ENCODE assay signal across 9 cellular contexts in the genomic region with DNA sequence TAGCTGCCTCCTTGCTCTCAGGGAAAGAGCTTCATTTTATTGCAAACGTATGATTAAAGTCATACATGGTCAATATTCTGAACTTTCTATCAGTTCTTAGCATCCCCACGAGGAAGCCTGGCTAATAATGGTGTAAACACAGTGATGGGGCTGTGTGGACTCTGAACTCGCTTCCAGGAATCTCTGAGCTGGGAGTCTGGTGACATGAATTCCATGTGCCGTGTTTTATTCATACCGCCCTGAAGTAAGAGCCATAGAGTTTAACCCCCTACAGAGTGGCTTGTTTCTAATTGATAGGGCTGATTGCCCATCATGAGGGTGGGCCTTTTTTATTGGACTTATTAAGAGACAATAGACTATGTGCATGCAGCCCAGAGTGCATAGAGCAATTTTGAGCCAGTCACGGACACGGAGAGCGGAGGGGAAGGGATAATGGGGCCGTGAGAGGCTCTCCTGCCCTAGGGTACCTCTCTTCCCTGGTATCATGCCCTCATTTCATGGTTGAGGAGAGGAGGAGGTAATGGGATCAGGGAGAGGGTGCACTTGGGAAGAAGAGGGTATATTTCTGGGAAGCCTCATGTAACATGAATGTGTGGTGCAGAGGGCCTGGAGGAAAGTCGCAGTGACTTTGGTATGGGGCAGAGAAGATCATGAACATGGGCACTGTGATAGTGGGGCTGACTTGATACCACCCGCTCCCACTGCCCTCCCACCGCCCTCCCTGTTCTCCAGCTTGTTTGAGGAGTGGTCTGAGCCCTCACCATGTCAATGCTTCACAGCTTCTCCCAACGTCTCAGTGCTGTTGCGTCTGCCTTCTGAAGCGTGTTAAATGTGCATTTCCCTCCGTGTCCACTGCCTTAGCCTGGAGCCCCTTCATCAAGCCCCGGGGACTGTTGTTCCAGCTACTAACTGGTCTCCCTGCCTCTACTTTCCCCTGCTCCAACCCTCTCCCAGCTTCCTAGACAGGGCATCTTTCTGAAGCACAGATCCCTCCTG.
A peak's percentile ranks its signal among the peaks of the same experiment; 100 is the strongest.
DNase-seq lines count a peak whose midpoint lies in the region; ATAC-seq and TF ChIP-seq lines count a peak whose summit lies in the region.
"Had no signal": no experiment of that assay in that cellular context is flagged by ENCODE, and none has a peak within 500 bp of the region (broad histone marks: within the 10 kb centered on the region; RNA-seq: fewer than 3 reads in every experiment).

No MANE protein-coding gene starts in this region.

- H3K9me3 ChIP-seq in BLaER1 treated with 17β-estradiol and CSF1 and Interleukin-3, amounts not matched to agents 10 nM and 100 nM (replicated peaks in 1 of 11) = peaks cover 0 to 24% (median 8%) of the 10 kb centered on the region in 11 experiments; a peak in 15 of 22 replicates
- H3K9me3 ChIP-seq in RWPE2 (ENCODE audit: severe bottlenecking) = peaks cover 7% of the 10 kb centered on the region

- H3K4me1 Mint-ChIP-seq in progenitor cell of endocrine pancreas (ENCODE audit: low read depth) = peaks cover 25% of the 10 kb centered on the region

- H3K4me2 ChIP-seq in BLaER1 treated with 17β-estradiol and CSF1 and Interleukin-3, amounts not matched to agents 10 nM and 100 nM = peak overlapping the region in 8 of 11 experiments; percentile 28 to 94 (median 81); a peak in 14 of 22 replicates

- H4K20me1 ChIP-seq in BLaER1 treated with 17β-estradiol and CSF1 and Interleukin-3, amounts not matched to agents 10 nM and 100 nM = no peaks in the 10 kb centered on the region

- no peak overlapping the region for H3K4me3 Mint-ChIP-seq in progenitor cell of endocrine pancreas (ENCODE audit: low read depth)

- TF ChIP-seq CTCF in RWPE2 (IDR thresholded peaks at IDR 0.05; ENCODE audit: poor library complexity, severe bottlenecking) (no peak), fibroblast of the aortic adventitia (IDR thresholded peaks at IDR 0.05; ENCODE audit: insufficient read depth, low read length) (no peak), progenitor cell of endocrine pancreas (IDR thresholded peaks at IDR 0.05; ENCODE audit: unreplicated experiment) (no peak)

- no peak overlapping the region for H3K4me3 ChIP-seq in BLaER1 treated with 17β-estradiol and CSF1 and Interleukin-3, amounts not matched to agents 10 nM and 100 nM
- H3K4me3 ChIP-seq in RWPE2 (ENCODE audit: severe bottlenecking) = no peak overlapping the region
- peak overlapping the region; percentile 39 for H3K4me3 ChIP-seq in fibroblast of the aortic adventitia (ENCODE audit: low read depth, low read length)

- ATAC-seq in RWPE2 (ENCODE audit: low read depth) = no peak
- ATAC-seq in GM18517 (IDR thresholded peaks at IDR 0.05; ENCODE audit: unreplicated experiment) = no peak

- H3K27me3 Mint-ChIP-seq in progenitor cell of endocrine pancreas = peaks cover 13% of the 10 kb centered on the region

- peak overlapping the region in 4 of 11 experiments; percentile 19 to 73 (median 50); a peak in 5 of 22 replicates for H3K9ac ChIP-seq in BLaER1 treated with 17β-estradiol and CSF1 and Interleukin-3, amounts not matched to agents 10 nM and 100 nM

- no peaks in the 10 kb centered on the region for H3K36me3 ChIP-seq in BLaER1 treated with 17β-estradiol and CSF1 and Interleukin-3, amounts not matched to agents 10 nM and 100 nM
- H3K36me3 ChIP-seq in RWPE2 (ENCODE audit: low read depth) = no peaks in the 10 kb centered on the region

- peak overlapping the region in 5 of 11 experiments; percentile 53 to 89 (median 80); a peak in 9 of 22 replicates for H3K27ac ChIP-seq in BLaER1 treated with 17β-estradiol and CSF1 and Interleukin-3, amounts not matched to agents 10 nM and 100 nM
- H3K27ac ChIP-seq in RWPE2 (ENCODE audit: poor library complexity, severe bottlenecking) = peak overlapping the region; percentile 76

- peaks cover 0 to 46% (median 26%) of the 10 kb centered on the region in 10 experiments; a peak in 15 of 20 replicates for H3K4me1 ChIP-seq in BLaER1 treated with 17β-estradiol and CSF1 and Interleukin-3, amounts not matched to agents 10 nM and 100 nM
- peaks cover 16% of the 10 kb centered on the region for H3K4me1 ChIP-seq in RWPE2 (ENCODE audit: insufficient read depth, poor library complexity, severe bottlenecking)

- H3K27ac Mint-ChIP-seq in progenitor cell of endocrine pancreas = peak overlapping the region; percentile 59

- H3K36me3 Mint-ChIP-seq in progenitor cell of endocrine pancreas (ENCODE audit: insufficient read depth) = no peaks in the 10 kb centered on the region

- DNase-seq in RWPE2 (ENCODE audit: low spot score) (no peak), fibroblast of the aortic adventitia (ENCODE audit: low read depth) (no peak), progenitor cell of endocrine pancreas (ENCODE audit: low spot score, unreplicated experiment) (no peak), NCI-H1092 (lab: John Stamatoyannopoulos, UW) (no peak), COR-L47 (lab: John Stamatoyannopoulos, UW) (no peak), NCI-H2171 (lab: John Stamatoyannopoulos, UW) (no peak)
- DNase-seq: activated CD8-positive, alpha-beta memory T cell treated with anti-CD3 and anti-CD28 coated beads for 24 hours had no signal

- H3K27me3 ChIP-seq in BLaER1 treated with 17β-estradiol and CSF1 and Interleukin-3, amounts not matched to agents 10 nM and 100 nM = no peaks in the 10 kb centered on the region
- H3K27me3 ChIP-seq in RWPE2 (ENCODE audit: insufficient read depth, poor library complexity, severe bottlenecking) = no peaks in the 10 kb centered on the region

- H3K9me3 Mint-ChIP-seq in progenitor cell of endocrine pancreas (ENCODE audit: low read depth) = no peaks in the 10 kb centered on the region
